In the genomic region with DNA sequence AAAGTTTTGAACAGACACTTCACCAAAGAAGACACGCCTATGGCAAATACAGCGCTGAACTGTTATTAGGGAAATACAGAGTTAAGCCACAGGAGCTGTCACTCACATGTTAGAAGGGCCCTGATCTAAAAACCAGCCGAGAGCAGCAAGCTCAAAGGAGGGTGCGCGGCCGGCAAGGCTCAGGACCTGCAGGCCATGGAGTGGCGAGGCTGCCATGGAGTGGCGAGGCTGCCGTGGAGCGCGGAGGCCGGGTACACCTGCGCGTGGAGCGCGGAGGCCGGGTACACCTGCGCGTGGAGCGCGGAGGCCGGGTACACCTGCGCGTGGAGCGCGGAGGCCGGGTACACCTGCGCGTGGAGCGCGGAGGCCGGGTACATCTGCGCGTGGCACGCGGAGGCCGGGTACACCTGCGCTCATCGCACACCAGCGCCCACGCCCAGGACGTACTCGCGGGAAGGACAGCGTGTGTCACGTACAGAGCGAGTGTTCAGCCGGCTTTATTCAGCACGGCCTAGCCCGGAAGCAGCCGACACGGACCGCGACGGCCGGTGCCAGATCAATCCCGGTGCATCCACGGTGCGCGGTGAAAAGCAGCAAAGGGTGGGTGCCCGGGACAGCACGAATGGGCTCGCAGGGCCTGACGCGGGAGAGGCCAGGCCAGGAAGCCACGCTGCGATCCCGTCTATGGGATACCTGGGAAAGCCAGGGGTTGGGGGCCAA, we compare ENCODE assay signal across 15 cellular contexts.
"Had no signal": no experiment of that assay in that cellular context is flagged by ENCODE, and none has a peak within 500 bp of the region (broad histone marks: within the 10 kb centered on the region; RNA-seq: fewer than 3 reads in every experiment).

No MANE protein-coding gene starts in this region.

- H3K9ac ChIP-seq: neural progenitor cell, parathyroid adenoma had no signal

- H3K4me1 ChIP-seq: esophagus muscularis mucosa, neural progenitor cell, parathyroid adenoma had no signal

- H3K4me3 Mint-ChIP-seq: activated CD4-positive, alpha-beta T cell treated with anti-CD3 and anti-CD28 coated beads, Interleukin-2, amount 10 ng/mL, durations not matched to agents 24 days and 14 days; naive B cell; neural progenitor cell; T-helper 1 cell treated with Interleukin-12 subunit alpha and Interleukin-12 subunit beta and Interleukin-4 antibody, amounts not matched to agents 30 μg/mL and 1 μg/mL, for 36 hours; WTC11 had no signal

- H3K27ac Mint-ChIP-seq: activated CD4-positive, alpha-beta T cell treated with anti-CD3 and anti-CD28 coated beads, Interleukin-2, amount 10 ng/mL, durations not matched to agents 24 days and 14 days; activated T-helper 2 cell treated with anti-CD3 and anti-CD28 coated beads, Interferon-gamma antibody, Interleukin-2, Interleukin-4, amounts not matched to agents 10 μg/mL and 5 μg/mL and 100 μg/mL, durations not matched to agents 14 hours and 24 hours and 36 hours; naive B cell; neural progenitor cell; T-helper 1 cell treated with Interleukin-12 subunit alpha and Interleukin-12 subunit beta and Interleukin-4 antibody, amounts not matched to agents 30 μg/mL and 1 μg/mL, for 36 hours; WTC11 had no signal

- H3K4me2 ChIP-seq: neural progenitor cell had no signal

- H2AFZ ChIP-seq: neural progenitor cell, parathyroid adenoma had no signal

- H3K79me2 ChIP-seq: parathyroid adenoma had no signal

- H3K27ac ChIP-seq: cardiac muscle cell, esophagus muscularis mucosa, neural progenitor cell, parathyroid adenoma had no signal

- H3K36me3 ChIP-seq: cardiac muscle cell, esophagus muscularis mucosa, neural progenitor cell had no signal

- H3K36me3 Mint-ChIP-seq: naive B cell, WTC11 had no signal

- H3K27me3 Mint-ChIP-seq: activated CD4-positive, alpha-beta T cell treated with anti-CD3 and anti-CD28 coated beads, Interleukin-2, amount 10 ng/mL, durations not matched to agents 24 days and 14 days; naive B cell had no signal

- H3K27me3 ChIP-seq: cardiac muscle cell, neural progenitor cell had no signal

- H3K9me3 Mint-ChIP-seq: activated CD4-positive, alpha-beta T cell treated with anti-CD3 and anti-CD28 coated beads, Interleukin-2, amount 10 ng/mL, durations not matched to agents 24 days and 14 days; activated T-helper 2 cell treated with anti-CD3 and anti-CD28 coated beads, Interferon-gamma antibody, Interleukin-2, Interleukin-4, amounts not matched to agents 10 μg/mL and 5 μg/mL and 100 μg/mL, durations not matched to agents 14 hours and 24 hours and 36 hours; T-helper 1 cell treated with Interleukin-12 subunit alpha and Interleukin-12 subunit beta and Interleukin-4 antibody, amounts not matched to agents 30 μg/mL and 1 μg/mL, for 36 hours; WTC11 had no signal

- DNase-seq: activated CD4-positive, alpha-beta T cell treated with anti-CD3 and anti-CD28 coated beads, Interleukin-2, amount 10 ng/mL, durations not matched to agents 24 days and 14 days; activated naive CD4-positive, alpha-beta T cell treated with anti-CD3 and anti-CD28 coated beads, Interleukin-2, amount 50 U/mL, for 16 hours; glutamatergic neuron; mammary epithelial cell; naive B cell; SHP77 treated with DMSO at 0.1 percent for 48 hours; stimulated activated CD4-positive, alpha-beta T cell treated with anti-CD3 and anti-CD28 coated beads, Interleukin-4, amount 100 ng/mL, for 1 hour; stimulated activated naive CD4-positive, alpha-beta T cell treated with Interleukin-2 at 50 U/mL for 16 hours had no signal

- H3K4me1 Mint-ChIP-seq: activated CD4-positive, alpha-beta T cell treated with anti-CD3 and anti-CD28 coated beads, Interleukin-2, amount 10 ng/mL, durations not matched to agents 24 days and 14 days; neural progenitor cell; WTC11 had no signal

- H3K4me3 ChIP-seq: cardiac muscle cell, esophagus muscularis mucosa, neural progenitor cell had no signal
